8 cellular contexts compared by ENCODE assay signal in genomic region chr11:65013692-65014145, GRCh38.
DNase-seq lines count a peak whose midpoint lies in the region; ATAC-seq lines count a peak whose summit lies in the region.

No MANE protein-coding gene starts in this region.

- peak; percentile 72 for DNase-seq in activated CD8-positive, alpha-beta memory T cell treated with anti-CD3 and anti-CD28 coated beads for 1 hour (ENCODE audit: extremely low read depth in 1 of 2, low read depth in 1 of 2)
- DNase-seq in activated CD8-positive, alpha-beta memory T cell treated with anti-CD3 and anti-CD28 coated beads, Interleukin-2, amount 50 U/mL, for 48 hours = no peak
- DNase-seq in NCI-H2029 treated with DMSO at 0.1 percent for 48 hours (lab: John Stamatoyannopoulos, UW) (peak; percentile 71), left kidney (ENCODE audit: low read depth, low spot score) (peak; percentile 98)
- peak; percentile 75 for DNase-seq in activated CD4-positive, alpha-beta T cell treated with anti-CD3 and anti-CD28 coated beads for 1 hour
- peak; percentile 86 to 89 for DNase-seq in stimulated activated CD4-positive, alpha-beta T cell treated with anti-CD3 and anti-CD28 coated beads, Interleukin-2, amount 100 ng/mL, for 24 hours

- peak; percentile 65 for ATAC-seq in HG02970 (IDR thresholded peaks at IDR 0.05; ENCODE audit: low FRiP score, unreplicated experiment)

- peak overlapping the region; percentile 100 for H3K27ac ChIP-seq in cingulate gyrus (ENCODE audit: low read depth, low read length)
